In the genomic region with DNA sequence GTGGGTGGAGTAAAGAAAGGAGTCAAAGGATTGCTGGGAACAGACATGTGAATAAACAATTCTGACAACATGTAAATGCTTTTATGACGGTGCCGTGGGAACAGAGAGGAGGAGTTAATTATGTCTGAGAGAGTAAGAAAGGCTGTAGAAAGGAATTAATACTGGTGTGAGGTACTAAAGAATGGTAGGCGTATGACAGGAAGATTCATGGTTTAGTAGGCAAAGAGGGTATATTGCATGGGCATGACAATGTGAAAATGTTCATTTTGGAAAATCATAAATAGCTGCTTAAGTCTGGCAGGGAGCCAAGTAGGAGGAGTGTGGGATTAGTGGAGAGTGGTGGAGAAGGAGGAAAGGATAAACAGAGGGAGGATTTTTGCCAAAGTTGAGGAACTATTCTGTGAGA, we compare ENCODE assay signal across 17 cellular contexts. TPM values are rescaled to one million over a fixed set of nuclear protein-coding genes. Genes with fewer than 3 reads are reported as not detected.
DNase-seq lines count a peak whose midpoint lies in the region; ATAC-seq and TF ChIP-seq lines count a peak whose summit lies in the region.
"Had no signal": no experiment of that assay in that cellular context is flagged by ENCODE, and none has a peak within 500 bp of the region (broad histone marks: within the 10 kb centered on the region; RNA-seq: fewer than 3 reads in every experiment).

No MANE protein-coding gene starts in this region.

- H4K20me1 ChIP-seq in MM.1S (ENCODE audit: insufficient read depth, low read length): no peaks in the 10 kb centered on the region

- H3K4me2 ChIP-seq in MM.1S (ENCODE audit: low read depth, low read length): no peak overlapping the region

- peaks cover 37% of the 10 kb centered on the region for H3K36me3 Mint-ChIP-seq in mesothelial cell of epicardium

- peak overlapping the region; percentile 47 for H3K27ac Mint-ChIP-seq in mesothelial cell of epicardium

- H3K27ac ChIP-seq in body of pancreas (no peak overlapping the region), MM.1S (ENCODE audit: low read length) (no peak overlapping the region)
- H3K27ac ChIP-seq: neutrophil had no signal

- DNase-seq in DMS 273 (lab: John Stamatoyannopoulos, UW; ENCODE audit: unreplicated experiment): peak; percentile 51
- no peak for DNase-seq in DMS 273 treated with DMSO at 0.1 percent for 48 hours (lab: John Stamatoyannopoulos, UW)
- DNase-seq in NCI-H1417 (lab: John Stamatoyannopoulos, UW): peak in 2 of 3 experiments; percentile 63 to 84
- peak in 3 of 4 donors; percentile 19 to 32 (median 30) for DNase-seq in body of pancreas
- DNase-seq in mesothelial cell of epicardium (ENCODE audit: low spot score in 2 of 2, unreplicated experiment in 2 of 2): no peak
- no peak for DNase-seq in MM.1S
- no peak for DNase-seq in cortex of kidney (lab: John Stamatoyannopoulos, UW)
- no peak for DNase-seq in NK-92 treated with Interleukin-12 subunit alpha and Interleukin-12 subunit beta, amount 100 ng/mL, for 24 hours (lab: John Stamatoyannopoulos, UW)
- DNase-seq: 8988T; activated CD4-positive, CD25-positive, alpha-beta regulatory T cell; activated T-cell treated with anti-CD3 and anti-CD28 coated beads, Interleukin-2, amount 50 U/mL, for 4 hours; DND-41; NCI-H187; SHP77 treated with DMSO at 0.1 percent for 48 hours; stimulated activated CD4-positive, alpha-beta T cell treated with anti-CD3 and anti-CD28 coated beads, Interleukin-2, amount 100 ng/mL, for 24 hours; stimulated activated naive CD8-positive, alpha-beta T cell treated with anti-CD3 and anti-CD28 coated beads, Interleukin-15, Interleukin-2, amounts not matched to agents 100 U/mL and 50 U/mL, for 24 hours had no signal

- peaks cover 18% of the 10 kb centered on the region for H3K79me2 ChIP-seq in MM.1S (ENCODE audit: low read length)

- no peak overlapping the region for H3K4me3 ChIP-seq in body of pancreas
- no peak overlapping the region for H3K4me3 ChIP-seq in MM.1S (ENCODE audit: low read length)

- H3K4me3 Mint-ChIP-seq in mesothelial cell of epicardium: no peak overlapping the region
- H3K4me3 Mint-ChIP-seq: activated T-cell treated with anti-CD3 and anti-CD28 coated beads, Interleukin-2, amount 50 U/mL, for 4 hours had no signal

- ATAC-seq in body of pancreas: peak; percentile 35
- ATAC-seq: activated T-cell treated with anti-CD3 and anti-CD28 coated beads, Interleukin-2, amount 50 U/mL, for 4 hours; stimulated activated naive CD8-positive, alpha-beta T cell treated with anti-CD3 and anti-CD28 coated beads, Interleukin-15, Interleukin-2, amounts not matched to agents 100 U/mL and 50 U/mL, for 24 hours had no signal

- H3K4me1 ChIP-seq in body of pancreas (peaks cover 11% of the 10 kb centered on the region), MM.1S (ENCODE audit: low read length) (no peaks in the 10 kb centered on the region)

- no peaks in the 10 kb centered on the region for H3K9me3 ChIP-seq in body of pancreas
- H3K9me3 ChIP-seq in MM.1S (replicated peaks; ENCODE audit: insufficient read depth, low read length): no peaks in the 10 kb centered on the region
- H3K9me3 ChIP-seq: neutrophil had no signal

- H3K9me3 Mint-ChIP-seq in mesothelial cell of epicardium: no peaks in the 10 kb centered on the region
- H3K9me3 Mint-ChIP-seq: activated T-cell treated with anti-CD3 and anti-CD28 coated beads, Interleukin-2, amount 50 U/mL, for 4 hours had no signal

- no peak overlapping the region for H2AFZ ChIP-seq in MM.1S (ENCODE audit: low read length)

- TF ChIP-seq POLR2A in body of pancreas (IDR thresholded peaks at IDR 0.05): no peak

- peaks cover 0 to 4% of the 10 kb centered on the region in 2 donors for H3K36me3 ChIP-seq in body of pancreas (replicated peaks in 1 of 2; ENCODE audit: insufficient read depth in 1 of 2, low read depth in 2 of 2)
- H3K36me3 ChIP-seq in MM.1S (replicated peaks; ENCODE audit: insufficient read depth, low read length): no peaks in the 10 kb centered on the region

- H3K4me1 Mint-ChIP-seq in mesothelial cell of epicardium: peaks cover 19% of the 10 kb centered on the region

- no peaks in the 10 kb centered on the region for H3K27me3 Mint-ChIP-seq in mesothelial cell of epicardium (ENCODE audit: low read depth)

- intact Hi-C loops in body of pancreas (cut with DNase I): no loop called here

- H3K27me3 ChIP-seq in body of pancreas: no peaks in the 10 kb centered on the region
- H3K27me3 ChIP-seq in MM.1S (replicated peaks; ENCODE audit: insufficient read depth, low read length): no peaks in the 10 kb centered on the region
- H3K27me3 ChIP-seq: neutrophil had no signal

- H3K9ac ChIP-seq in MM.1S (ENCODE audit: low read length): no peak overlapping the region

- H3F3A ChIP-seq in MM.1S (ENCODE audit: insufficient read depth, low read length): no peaks in the 10 kb centered on the region

- 36 to 44% methylated on average over 3 of the region's 3 CpGs for WGBS in body of pancreas, 2 donors

- H3K9me2 ChIP-seq in MM.1S (replicated peaks; ENCODE audit: insufficient read depth, low read length): no peaks in the 10 kb centered on the region

- TF ChIP-seq CTCF in body of pancreas (IDR thresholded peaks at IDR 0.05) (no peak), mesothelial cell of epicardium (IDR thresholded peaks at IDR 0.05; ENCODE audit: unreplicated experiment) (no peak), MM.1S (IDR thresholded peaks at IDR 0.05; ENCODE audit: low read length) (no peak)

RNA-seq across cellular contexts. Expression of a gene that starts 19.7 kb away (rescaled TPM):
- total RNA-seq in body of pancreas: 10 to 100 TPM; 21.3 to 32.3 TPM
- total RNA-seq in mesothelial cell of epicardium: 35.0 to 38.4 TPM (median 36.5 TPM) in 3 replicates

Comparison
In these comparisons a context has a peak if more than half of its experiments do, and no peak if none do; other contexts are left out.
1. DNase-seq: peak in DMS 273 (single experiment), NCI-H1417 (2 of 3) and body of pancreas (3 of 4); none in DMS 273 treated with DMSO at 0.1 percent for 48 hours (single experiment), mesothelial cell of epicardium (0 of 2), MM.1S (single experiment), cortex of kidney (single experiment) and NK-92 treated with Interleukin-12 subunit alpha and Interleukin-12 subunit beta, amount 100 ng/mL, for 24 hours (single experiment).